Comparison of ENCODE assay signal across 8 cellular contexts in the genomic region with DNA sequence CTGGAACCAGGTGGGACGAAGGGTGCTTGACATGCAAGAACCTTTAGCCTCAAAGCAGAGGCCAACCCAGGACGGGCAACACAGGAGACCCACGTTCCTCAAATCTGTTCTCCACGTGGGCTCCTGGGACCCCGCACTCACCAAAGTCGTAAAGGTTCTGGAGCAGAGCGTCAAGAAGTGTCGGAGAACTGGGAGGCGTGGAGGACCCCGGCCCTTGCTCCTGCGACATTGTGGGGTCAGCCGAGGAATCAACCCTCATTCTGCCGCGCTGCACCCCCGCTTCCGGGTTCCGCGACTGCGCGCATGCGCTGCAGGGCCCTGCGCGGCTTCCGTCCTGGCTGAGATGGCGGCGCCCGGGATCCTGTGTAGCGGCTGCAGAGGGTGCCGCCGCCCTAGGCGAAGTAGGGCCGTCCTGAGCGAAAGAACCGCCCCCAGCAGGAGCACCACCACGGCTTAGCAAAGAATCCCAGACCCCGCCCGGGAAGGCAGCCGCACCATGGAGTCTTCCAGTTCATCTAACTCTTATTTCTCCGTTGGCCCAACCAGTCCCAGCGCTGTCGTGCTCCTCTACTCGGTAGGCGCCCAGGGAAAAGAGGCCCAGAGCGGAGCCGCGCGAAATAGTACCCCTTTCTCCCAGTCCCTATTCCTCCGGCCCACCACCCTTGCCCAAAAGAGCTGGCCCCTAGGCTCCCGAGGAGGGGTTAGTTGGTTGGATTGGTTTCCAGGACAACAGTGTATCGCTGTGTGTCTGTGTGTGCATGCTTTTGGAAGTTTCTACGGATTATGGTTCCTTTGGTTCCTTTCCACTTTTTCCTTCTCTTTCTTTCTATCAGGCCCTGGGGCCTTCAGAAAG. TPM values are rescaled to one million over a fixed set of nuclear protein-coding genes. Genes with fewer than 3 reads are reported as not detected.
DNase-seq lines count a peak whose midpoint lies in the region; ATAC-seq and TF ChIP-seq lines count a peak whose summit lies in the region.

A gene (plus strand): TSS at position 330 of the 853 bp plus-strand sequence. CDS start 167 bp downstream, at position 497.

- H3K9me3 Mint-ChIP-seq in nephron progenitor cell: no peaks in the 10 kb centered on the region
- no peaks in the 10 kb centered on the region for H3K9me3 Mint-ChIP-seq in stimulated activated naive CD8-positive, alpha-beta T cell treated with anti-CD3 and anti-CD28 coated beads, Interleukin-15, Interleukin-2, amounts not matched to agents 100 ng/mL and 50 ng/mL, for 24 hours

- peak within 1 kb of the TSS; percentile 96 for H3K27ac Mint-ChIP-seq in nephron progenitor cell
- H3K27ac Mint-ChIP-seq in stimulated activated naive CD8-positive, alpha-beta T cell treated with anti-CD3 and anti-CD28 coated beads, Interleukin-15, Interleukin-2, amounts not matched to agents 100 ng/mL and 50 ng/mL, for 24 hours: peak within 1 kb of the TSS; percentile 89

- peak; percentile 94 for DNase-seq in Daoy (ENCODE audit: low read depth)
- DNase-seq in Kasumi-1 (lab: John Stamatoyannopoulos, UW): peak; percentile 77 to 80
- peak; percentile 67 to 87 for DNase-seq in SHP77 (lab: John Stamatoyannopoulos, UW)
- peak; percentile 87 for DNase-seq in activated effector memory CD4-positive, alpha-beta T cell treated with Interleukin-2 at 50 U/mL for 16 hours
- DNase-seq in fibroblast of the aortic adventitia (ENCODE audit: low read depth): peak; percentile 83
- DNase-seq in nephron progenitor cell: peak; percentile 91

- no peak for TF ChIP-seq CTCF in fibroblast of the aortic adventitia (IDR thresholded peaks at IDR 0.05; ENCODE audit: insufficient read depth, low read length)
- TF ChIP-seq CTCF in nephron progenitor cell (IDR thresholded peaks at IDR 0.05): no peak

- H3K4me3 Mint-ChIP-seq in nephron progenitor cell: peak within 1 kb of the TSS; percentile 92
- H3K4me3 Mint-ChIP-seq in stimulated activated naive CD8-positive, alpha-beta T cell treated with anti-CD3 and anti-CD28 coated beads, Interleukin-15, Interleukin-2, amounts not matched to agents 100 ng/mL and 50 ng/mL, for 24 hours: peak within 1 kb of the TSS; percentile 93

- H3K36me3 Mint-ChIP-seq in nephron progenitor cell (ENCODE audit: low read depth): peaks cover 35% of the 10 kb centered on the region
- H3K36me3 Mint-ChIP-seq in stimulated activated naive CD8-positive, alpha-beta T cell treated with anti-CD3 and anti-CD28 coated beads, Interleukin-15, Interleukin-2, amounts not matched to agents 100 ng/mL and 50 ng/mL, for 24 hours (ENCODE audit: low read depth): peaks cover 50% of the 10 kb centered on the region

- ATAC-seq in GM21825 (IDR thresholded peaks at IDR 0.05; ENCODE audit: unreplicated experiment): peak; percentile 93

- H3K4me1 Mint-ChIP-seq in nephron progenitor cell: peaks cover 34% of the 10 kb centered on the region
- H3K4me1 Mint-ChIP-seq in stimulated activated naive CD8-positive, alpha-beta T cell treated with anti-CD3 and anti-CD28 coated beads, Interleukin-15, Interleukin-2, amounts not matched to agents 100 ng/mL and 50 ng/mL, for 24 hours (ENCODE audit: low read depth): peaks cover 62% of the 10 kb centered on the region

- no peaks in the 10 kb centered on the region for H3K27me3 Mint-ChIP-seq in nephron progenitor cell (ENCODE audit: low read depth, poor library complexity)
- no peaks in the 10 kb centered on the region for H3K27me3 Mint-ChIP-seq in stimulated activated naive CD8-positive, alpha-beta T cell treated with anti-CD3 and anti-CD28 coated beads, Interleukin-15, Interleukin-2, amounts not matched to agents 100 ng/mL and 50 ng/mL, for 24 hours

- peak within 1 kb of the TSS; percentile 97 for H3K4me3 ChIP-seq in fibroblast of the aortic adventitia (ENCODE audit: low read depth, low read length)

RNA-seq across cellular contexts. Expression of the gene that starts here (rescaled TPM):
- 65.1 and 67.3 TPM in 2 replicates for total RNA-seq in Daoy (2014; rRNA removed; shearing (Covaris generic))
- 25.7 and 54.8 TPM in 2 replicates for total RNA-seq in fibroblast of the aortic adventitia (ENCODE audit: low replicate concordance)

Comparison
In these comparisons a context has a peak if more than half of its experiments do, and no peak if none do; other contexts are left out.
1. Peak in every context shown above with its lines: DNase-seq, ATAC-seq and H3K4me3 ChIP-seq.